In genomic region chr1:24317081-24317480, GRCh38 we compare ENCODE assay signal across 24 cellular contexts. TPM values are rescaled to one million over a fixed set of nuclear protein-coding genes. Genes with fewer than 3 reads are reported as not detected.
DNase-seq lines count a peak whose midpoint lies in the region; ATAC-seq and FAIRE-seq lines count a peak whose summit lies in the region.
"Had no signal": no experiment of that assay in that cellular context is flagged by ENCODE, and none has a peak within 500 bp of the region (broad histone marks: within the 10 kb centered on the region; RNA-seq: fewer than 3 reads in every experiment).

No MANE protein-coding gene starts in this region.

- ATAC-seq in activated naive CD8-positive, alpha-beta T cell treated with anti-CD3 and anti-CD28 coated beads, Interleukin-2, amount 50 U/mL, for 24 hours, result no peak
- ATAC-seq: gastrocnemius medialis had no signal

- no peak overlapping the region for H3K27ac Mint-ChIP-seq in activated naive CD8-positive, alpha-beta T cell treated with anti-CD3 and anti-CD28 coated beads, Interleukin-2, amount 50 U/mL, for 24 hours
- H3K27ac Mint-ChIP-seq: activated naive CD8-positive, alpha-beta T cell treated with anti-CD3 and anti-CD28 coated beads for 36 hours had no signal

- H3K9me3 ChIP-seq in SK-N-MC (ENCODE audit: low read depth, low read length), result no peaks in the 10 kb centered on the region
- H3K9me3 ChIP-seq: gastrocnemius medialis, thyroid gland had no signal

- H3K4me3 ChIP-seq in SK-N-MC, result no peak overlapping the region
- H3K4me3 ChIP-seq: gastrocnemius medialis, thyroid gland had no signal

- H3K27ac ChIP-seq in SK-N-MC, result peak overlapping the region; percentile 20; the same call in 1 of the 2 replicates
- H3K27ac ChIP-seq: gastrocnemius medialis, thyroid gland, WERI-Rb-1 had no signal

- H3K9me3 Mint-ChIP-seq in activated naive CD8-positive, alpha-beta T cell treated with anti-CD3 and anti-CD28 coated beads, Interleukin-2, amount 50 U/mL, for 24 hours, result no peaks in the 10 kb centered on the region
- H3K9me3 Mint-ChIP-seq: activated naive CD8-positive, alpha-beta T cell treated with anti-CD3 and anti-CD28 coated beads for 36 hours had no signal

- peaks cover 66% of the 10 kb centered on the region for H3K27me3 Mint-ChIP-seq in activated naive CD8-positive, alpha-beta T cell treated with anti-CD3 and anti-CD28 coated beads, Interleukin-2, amount 50 U/mL, for 24 hours

- in situ Hi-C loops in G401 (cut with HindIII; ENCODE audit: low sequenced_read_pairs), result no loop called here

- no peak overlapping the region for H3K9ac ChIP-seq in SK-N-MC (ENCODE audit: insufficient read length)

- H3K4me1 Mint-ChIP-seq in activated naive CD8-positive, alpha-beta T cell treated with anti-CD3 and anti-CD28 coated beads, Interleukin-2, amount 50 U/mL, for 24 hours, result peaks cover 30% of the 10 kb centered on the region

- peak; percentile 32 for FAIRE-seq in urothelium cell line (lab: Jason Lieb, UNC)
- FAIRE-seq: A204.1 had no signal

- H3K4me3 Mint-ChIP-seq in activated naive CD8-positive, alpha-beta T cell treated with anti-CD3 and anti-CD28 coated beads, Interleukin-2, amount 50 U/mL, for 24 hours, result no peak overlapping the region
- H3K4me3 Mint-ChIP-seq: activated naive CD8-positive, alpha-beta T cell treated with anti-CD3 and anti-CD28 coated beads for 36 hours had no signal

- H3K36me3 ChIP-seq in SK-N-MC (ENCODE audit: insufficient read depth, low read length), result no peaks in the 10 kb centered on the region
- H3K36me3 ChIP-seq: gastrocnemius medialis, thyroid gland, WERI-Rb-1 had no signal

- no peaks in the 10 kb centered on the region for H3K36me3 Mint-ChIP-seq in activated naive CD8-positive, alpha-beta T cell treated with anti-CD3 and anti-CD28 coated beads, Interleukin-2, amount 50 U/mL, for 24 hours (ENCODE audit: low read depth)
- H3K36me3 Mint-ChIP-seq: activated naive CD8-positive, alpha-beta T cell treated with anti-CD3 and anti-CD28 coated beads for 36 hours had no signal

- peak; percentile 28 to 30 for DNase-seq in NCI-H524 (lab: John Stamatoyannopoulos, UW)
- no peak for DNase-seq in NCI-H524 treated with DMSO at 0.1 percent for 48 hours (lab: John Stamatoyannopoulos, UW)
- DNase-seq in SK-N-MC (ENCODE audit: low read depth, low spot score), result no peak
- DNase-seq in islet precursor cell, result peak; percentile 86
- peak; percentile 29 for DNase-seq in urothelium cell line (ENCODE audit: low spot score)
- DNase-seq in DMS79 (lab: John Stamatoyannopoulos, UW), result no peak
- DNase-seq in G401 (ENCODE audit: low spot score), result no peak
- no peak for DNase-seq in activated naive CD8-positive, alpha-beta T cell treated with anti-CD3 and anti-CD28 coated beads, Interleukin-2, amount 50 U/mL, for 24 hours
- DNase-seq: activated CD4-positive, alpha-beta T cell treated with anti-CD3 and anti-CD28 coated beads, Interleukin-2, amount 50 U/mL, for 1 hour; activated naive CD8-positive, alpha-beta T cell treated with anti-CD3 and anti-CD28 coated beads for 36 hours; cerebellar nuclear complex; gastrocnemius medialis; IMR-90; NCI-H2081 treated with DMSO at 0.1 percent for 48 hours; NCI-H526 treated with DMSO at 0.1 percent for 48 hours; occipital lobe; stimulated activated CD4-positive, alpha-beta T cell treated with anti-CD3 and anti-CD28 coated beads, Interleukin-4, amount 100 ng/mL, for 24 hours; stimulated activated naive CD4-positive, alpha-beta T cell treated with Interleukin-2 at 50 U/mL for 16 hours; thyroid gland; WERI-Rb-1 had no signal

RNA-seq across cellular contexts. Expression of gene GRHL3, which starts 2.1 kb away (rescaled TPM):
- 1.5 and 2.6 TPM in 2 replicates for total RNA-seq in G401 (2014; rRNA removed; shearing (Covaris generic))
- total RNA-seq: activated naive CD8-positive, alpha-beta T cell treated with anti-CD3 and anti-CD28 coated beads for 36 hours; gastrocnemius medialis; IMR-90; M059J; occipital lobe; SK-MEL-5; T-helper 2 cell treated with Interferon-gamma antibody and Interleukin-4, amounts not matched to agents 100 ng/mL and 5 ng/mL, for 36 hours had no signal

Comparison
In these comparisons a context has a peak if more than half of its experiments do, and no peak if none do; other contexts are left out.
1. DNase-seq: peak in NCI-H524 (2 of 2), islet precursor cell (single experiment) and urothelium cell line (single experiment); none in NCI-H524 treated with DMSO at 0.1 percent for 48 hours (single experiment), SK-N-MC (single experiment), DMS79 (single experiment), G401 (single experiment) and activated naive CD8-positive, alpha-beta T cell treated with anti-CD3 and anti-CD28 coated beads, Interleukin-2, amount 50 U/mL, for 24 hours (single experiment).